In the genomic region with DNA sequence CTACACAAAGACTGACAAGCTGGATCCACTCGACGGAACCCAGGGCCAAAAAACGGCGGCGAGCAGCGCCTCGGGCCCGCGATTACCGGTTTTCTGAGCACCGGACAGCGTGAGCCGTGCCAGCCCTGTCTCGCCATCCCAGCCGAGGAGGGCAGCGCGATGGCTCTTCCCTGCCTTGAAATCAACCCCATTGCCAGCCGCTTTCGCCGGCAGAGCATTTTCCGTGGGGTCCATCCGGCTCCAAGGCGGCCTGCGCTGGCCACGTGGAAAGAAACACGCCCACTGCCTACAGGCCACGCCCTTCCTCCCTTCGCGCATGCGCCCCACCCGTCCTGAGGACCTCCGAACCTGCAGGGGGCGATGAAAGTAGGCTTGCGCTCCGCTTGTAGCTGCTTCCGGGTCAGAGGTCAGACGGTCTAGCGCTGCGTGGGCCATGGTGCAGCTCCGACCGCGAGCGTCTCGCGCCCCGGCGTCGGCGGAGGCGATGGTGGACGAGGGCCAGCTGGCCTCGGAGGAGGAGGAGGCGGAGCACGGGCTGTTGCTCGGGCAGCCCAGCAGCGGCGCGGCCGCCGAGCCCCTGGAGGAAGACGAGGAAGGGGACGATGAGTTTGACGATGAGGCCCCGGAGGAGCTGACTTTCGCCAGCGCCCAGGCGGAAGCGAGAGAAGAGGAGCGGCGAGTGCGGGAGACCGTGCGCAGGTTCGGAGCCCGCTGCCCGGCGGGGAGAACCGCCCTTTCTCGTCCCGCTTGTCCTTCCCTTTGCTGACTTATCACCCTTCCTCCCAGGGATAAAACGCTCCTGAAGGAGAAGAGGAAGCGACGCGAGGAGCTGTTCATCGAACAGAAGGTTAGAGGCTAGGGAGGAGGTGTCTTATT, we compare ENCODE assay signal across 8 cellular contexts.
DNase-seq lines count a peak whose midpoint lies in the region; ATAC-seq lines count a peak whose summit lies in the region.

A gene (plus strand): TSS at position 410 of the 876 bp plus-strand sequence. CDS start 24 bp downstream, at position 434.

- peak; percentile 88 for ATAC-seq in GM19467 (IDR thresholded peaks at IDR 0.05; ENCODE audit: unreplicated experiment)

- peak; percentile 99 for DNase-seq in COLO829 (ENCODE audit: low spot score)
- DNase-seq in HS-5 (ENCODE audit: low read depth): peak; percentile 90
- peak; percentile 92 for DNase-seq in NK-92 (lab: John Stamatoyannopoulos, UW; ENCODE audit: unreplicated experiment)
- peak; percentile 99 for DNase-seq in activated CD8-positive, alpha-beta memory T cell treated with anti-CD3 and anti-CD28 coated beads for 24 hours
- DNase-seq in effector CD8-positive, alpha-beta T cell (lab: John Stamatoyannopoulos, UW): peak; percentile 96
- peak; percentile 99 for DNase-seq in medulla oblongata (ENCODE audit: extremely low spot score)
- peak; percentile 99 for DNase-seq in stimulated activated CD8-positive, alpha-beta memory T cell treated with anti-CD3 and anti-CD28 coated beads, Interleukin-12 subunit alpha, Interleukin-12 subunit beta, amount 100 ng/mL, for 1 hour (ENCODE audit: low read depth)

Comparison
In these comparisons a context has a peak if more than half of its experiments do, and no peak if none do; other contexts are left out.
1. Peak in every context shown above with its lines: DNase-seq and ATAC-seq.